In genomic region chr2:56008661-56009411, GRCh38 we compare ENCODE assay signal across 8 cellular contexts.
DNase-seq lines count a peak whose midpoint lies in the region; ATAC-seq and TF ChIP-seq lines count a peak whose summit lies in the region.

No MANE protein-coding gene starts in this region.

- no peak overlapping the region for H3K4me3 ChIP-seq in WERI-Rb-1 (ENCODE audit: low read depth, low read length)

- ATAC-seq in Right ventricle myocardium inferior = peak; percentile 56
- ATAC-seq in HG03039 (IDR thresholded peaks at IDR 0.05; ENCODE audit: unreplicated experiment) = no peak
- ATAC-seq in HG03280 (IDR thresholded peaks at IDR 0.05; ENCODE audit: unreplicated experiment) = no peak

- no peak for TF ChIP-seq CTCF in WERI-Rb-1 (IDR thresholded peaks at IDR 0.05; ENCODE audit: low read depth, low read length)

- DNase-seq in Right ventricle myocardium inferior (ENCODE audit: missing footprints) (peak; percentile 68), cardiac septum (ENCODE audit: low spot score) (no peak), WERI-Rb-1 (peak; percentile 87), hypothalamus (lab: John Stamatoyannopoulos, UW) (peak in 42 of 51 donors; percentile 5 to 88 (median 50)), substantia nigra (lab: John Stamatoyannopoulos, UW) (peak in 48 of 49 donors; percentile 5 to 87 (median 51)), UCSD-AML1 (lab: John Stamatoyannopoulos, UW; ENCODE audit: unreplicated experiment) (no peak)

- peak overlapping the region; percentile 45 for H3K27ac ChIP-seq in WERI-Rb-1
- H3K27ac ChIP-seq in substantia nigra (ENCODE audit: low read depth, low read length, poor library complexity, severe bottlenecking) = peak overlapping the region; percentile 84

- no peaks in the 10 kb centered on the region for H3K27me3 ChIP-seq in WERI-Rb-1 (ENCODE audit: insufficient read depth, low read depth, severe bottlenecking)

- intact Hi-C loops in Right ventricle myocardium inferior (cut with DNase I) = loop anchor here (2.0 to 5.0 kb wide), 2 partner anchors 232 to 290 kb away; no protein-coding TSS in a partner anchor
- intact Hi-C loops in cardiac septum (cut with DNase I) = loop anchor here (5.0 kb wide), 1 partner anchor 232 kb away; no protein-coding TSS in a partner anchor

- H3K36me3 ChIP-seq in WERI-Rb-1 = no peaks in the 10 kb centered on the region

- no peaks in the 10 kb centered on the region for H3K9me3 ChIP-seq in WERI-Rb-1 (ENCODE audit: severe bottlenecking)

Comparison
In these comparisons a context has a peak if more than half of its experiments do, and no peak if none do; other contexts are left out.
1. DNase-seq: peak in Right ventricle myocardium inferior (single experiment), WERI-Rb-1 (single experiment), hypothalamus (42 of 51) and substantia nigra (48 of 49); none in cardiac septum (single experiment) and UCSD-AML1 (single experiment).